ENCODE assay signal across 10 cellular contexts in the genomic region with DNA sequence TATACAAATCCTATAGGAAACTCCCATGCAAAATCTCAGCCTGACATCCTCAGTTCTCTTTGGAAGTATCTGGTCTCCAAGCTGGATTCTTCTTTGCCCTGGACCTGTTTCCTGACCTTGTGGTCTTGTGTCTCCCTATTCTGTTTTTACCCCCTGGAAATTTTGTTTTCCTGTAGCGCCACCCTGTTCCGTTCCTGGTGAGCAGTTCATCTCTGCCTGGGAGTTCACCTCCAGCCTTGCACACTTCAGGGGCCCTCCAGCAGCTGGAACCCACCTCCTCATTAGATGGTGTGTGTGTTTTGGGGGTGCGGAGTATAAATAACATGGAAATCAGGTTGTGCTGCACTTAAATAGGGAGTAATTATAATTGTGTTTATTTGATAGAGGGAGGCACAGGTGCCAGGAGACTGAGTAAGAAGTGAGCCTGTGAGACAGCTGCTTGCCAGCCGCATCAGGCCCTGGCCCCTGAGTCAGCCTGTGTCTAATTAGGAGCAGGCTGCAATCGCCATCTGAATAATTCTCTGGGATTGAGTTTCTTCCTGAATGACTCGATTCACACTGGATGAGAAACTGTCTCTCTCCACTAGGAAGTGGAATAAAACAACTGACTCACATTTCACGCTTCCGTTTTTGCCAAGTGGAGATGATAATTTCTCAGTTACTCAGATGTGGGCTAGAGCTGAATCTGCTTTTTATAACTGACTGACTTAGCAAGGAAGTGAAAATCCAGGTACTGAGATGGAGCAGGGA.
A peak's percentile ranks its signal among the peaks of the same experiment; 100 is the strongest.
DNase-seq lines count a peak whose midpoint lies in the region; ATAC-seq and TF ChIP-seq lines count a peak whose summit lies in the region.
"Had no signal": no experiment of that assay in that cellular context is flagged by ENCODE, and none has a peak within 500 bp of the region (broad histone marks: within the 10 kb centered on the region; RNA-seq: fewer than 3 reads in every experiment).

No MANE protein-coding gene starts in this region.

- no peaks in the 10 kb centered on the region for H3K9me3 ChIP-seq in esophagus squamous epithelium

- ATAC-seq in GM18511 (IDR thresholded peaks at IDR 0.05; ENCODE audit: unreplicated experiment): no peak

- H3K27me3 ChIP-seq in esophagus squamous epithelium: no peaks in the 10 kb centered on the region

- no peak overlapping the region for H3K4me3 ChIP-seq in esophagus squamous epithelium

- H3K36me3 ChIP-seq in esophagus squamous epithelium: no peaks in the 10 kb centered on the region

- DNase-seq in H4 (ENCODE audit: low spot score): peak; percentile 74
- peak; percentile 29 to 50 for DNase-seq in NOMO-1 (lab: John Stamatoyannopoulos, UW; ENCODE audit: unreplicated experiment in 2 of 2)
- DNase-seq in esophagus squamous epithelium (lab: John Stamatoyannopoulos, UW): no peak
- DNase-seq in renal cortical epithelial cell (ENCODE audit: low read depth): peak; percentile 91
- no peak for DNase-seq in cerebellar nuclear complex (lab: John Stamatoyannopoulos, UW)
- no peak for DNase-seq in NK-92 (lab: John Stamatoyannopoulos, UW; ENCODE audit: unreplicated experiment)
- DNase-seq in D341Med (ENCODE audit: low spot score): no peak
- DNase-seq: activated naive CD4-positive, alpha-beta T cell treated with Interleukin-2 at 50 U/mL for 16 hours; NCI-H187 had no signal

- peak in 1 of 6 experiments; percentile 18 for TF ChIP-seq CTCF in esophagus squamous epithelium (IDR thresholded peaks at IDR 0.05)

- 38 to 45% methylated on average over 8 of the region's 8 CpGs for WGBS in esophagus squamous epithelium, 2 donors

- intact Hi-C loops in esophagus squamous epithelium (cut with DNase I): no loop called here

- H3K27ac ChIP-seq in esophagus squamous epithelium: peak overlapping the region; percentile 9 to 66 (median 56)

- peaks cover 0 to 17% (median 9%) of the 10 kb centered on the region in 3 donors for H3K4me1 ChIP-seq in esophagus squamous epithelium

- TF ChIP-seq POLR2A in esophagus squamous epithelium (IDR thresholded peaks at IDR 0.05): no peak

Comparison
In these comparisons a context has a peak if more than half of its experiments do, and no peak if none do; other contexts are left out.
1. DNase-seq: peak in H4 (single experiment), NOMO-1 (2 of 2) and renal cortical epithelial cell (single experiment); none in esophagus squamous epithelium (single experiment), cerebellar nuclear complex (0 of 2), NK-92 (single experiment) and D341Med (single experiment).